32 cellular contexts compared by ENCODE assay signal in the genomic region with DNA sequence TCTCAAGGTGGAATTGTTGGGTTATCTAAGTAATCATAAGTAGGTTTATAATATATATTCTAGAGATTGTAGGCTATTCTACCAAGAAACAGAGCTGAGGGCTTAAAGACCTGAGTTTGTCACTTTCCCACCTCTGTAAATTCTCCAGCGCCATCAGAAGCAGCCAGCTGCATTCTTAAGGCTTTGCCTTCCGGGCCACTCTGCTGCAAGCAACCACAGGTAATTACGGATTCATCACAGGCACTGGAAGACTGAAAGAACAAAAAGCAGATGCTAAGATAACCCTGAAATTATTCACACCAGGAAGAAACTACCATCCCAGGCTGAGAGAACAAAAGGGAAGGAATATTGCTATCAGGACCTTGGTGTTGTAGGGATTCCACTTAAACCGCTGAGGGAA.
"Had no signal": no experiment of that assay in that cellular context is flagged by ENCODE, and none has a peak within 500 bp of the region (broad histone marks: within the 10 kb centered on the region; RNA-seq: fewer than 3 reads in every experiment).

No MANE protein-coding gene starts in this region.

- H3K27ac ChIP-seq: adrenal gland, body of pancreas, VCaP had no signal

- H3K4me1 ChIP-seq: adrenal gland, body of pancreas, breast epithelium had no signal

- DNase-seq: activated B cell treated with CpG ODN at 0.5 μM for 24 hours; activated CD4-positive, alpha-beta memory T cell treated with anti-CD3 and anti-CD28 coated beads for 36 hours; activated CD4-positive, alpha-beta T cell treated with anti-CD3 and anti-CD28 coated beads for 4 hours; activated CD4-positive, alpha-beta T cell treated with anti-CD3 and anti-CD28 coated beads, Interleukin-2, amount 50 U/mL, for 1 hour; activated CD4-positive, CD25-positive, alpha-beta regulatory T cell treated with anti-CD3 and anti-CD28 coated beads, Interleukin-2, amount 50 U/mL, for 72 hours; activated CD8-positive, alpha-beta memory T cell treated with anti-CD3 and anti-CD28 coated beads, Interleukin-2, amount 50 U/mL, for 4 hours; activated gamma-delta T cell treated with Interleukin-2 at 50 U/mL for 16 hours; activated naive CD4-positive, alpha-beta T cell treated with anti-CD3 and anti-CD28 coated beads for 36 hours; activated T-cell treated with anti-CD3 and anti-CD28 coated beads for 4 hours; activated T-cell treated with anti-CD3 and anti-CD28 coated beads, Interleukin-2, amount 50 U/mL, for 4 hours; adrenal gland; body of pancreas; KG1; NCI-H1436 treated with DMSO at 0.1 percent for 48 hours; NCI-H1694 treated with DMSO at 0.1 percent for 48 hours; NCI-H2029; NCI-H2171; NCI-H226; NCI-H446 treated with DMSO at 0.1 percent for 48 hours; NCI-H524; NK-92 treated with Interleukin-12 subunit alpha and Interleukin-12 subunit beta, amount 100 ng/mL, for 24 hours; PC-3; Right ventricle myocardium superior; SW 1271; T-helper 1 cell; T-helper 2 cell; T-helper 9 cell had no signal

- H3K9me3 ChIP-seq: adrenal gland, body of pancreas had no signal

- FAIRE-seq: astrocyte, RCC 7860 had no signal

- ATAC-seq: activated naive CD4-positive, alpha-beta T cell treated with anti-CD3 and anti-CD28 coated beads, Interleukin-2, amount 50 U/mL, for 72 hours; activated T-cell treated with anti-CD3 and anti-CD28 coated beads, Interleukin-2, amount 50 U/mL, for 4 hours; body of pancreas; PC-3 had no signal

- H3K36me3 ChIP-seq: adrenal gland, breast epithelium had no signal

- H3K27me3 ChIP-seq: adrenal gland, body of pancreas, breast epithelium had no signal

- H3K4me3 ChIP-seq: adrenal gland, body of pancreas, breast epithelium had no signal
